8 cellular contexts compared by ENCODE assay signal in genomic region chr17:29722411-29723198, GRCh38.
DNase-seq lines count a peak whose midpoint lies in the region; TF ChIP-seq lines count a peak whose summit lies in the region.

No MANE protein-coding gene starts in this region.

- peak overlapping the region; percentile 59 for H3K4me2 ChIP-seq in GM23248 (ENCODE audit: unreplicated experiment)

- no peak for TF ChIP-seq CTCF in left ventricle myocardium inferior (IDR thresholded peaks at IDR 0.05; ENCODE audit: borderline replicate concordance)

- peak overlapping the region; percentile 84 for H3K27ac Mint-ChIP-seq in activated naive CD4-positive, alpha-beta T cell treated with anti-CD3 and anti-CD28 coated beads, Interleukin-2, amount 10 ng/mL, durations not matched to agents 7 days and 5 days

- peaks cover 56% of the 10 kb centered on the region for H3K4me1 Mint-ChIP-seq in activated naive CD4-positive, alpha-beta T cell treated with anti-CD3 and anti-CD28 coated beads, Interleukin-2, amount 10 ng/mL, durations not matched to agents 7 days and 5 days

- intact Hi-C loops in left ventricle myocardium inferior (cut with micrococcal nuclease) = no loop called here

- H3K4me3 ChIP-seq in GM23248 (peak overlapping the region; percentile 29), left ventricle myocardium inferior (peak overlapping the region; percentile 46)

- H3K9me3 ChIP-seq in GM23248 (ENCODE audit: low read depth) = no peaks in the 10 kb centered on the region
- no peaks in the 10 kb centered on the region for H3K9me3 ChIP-seq in left ventricle myocardium inferior (replicated peaks)

- in situ Hi-C loops in GM23248 (cut with MboI) = no loop called here

- H3K27me3 ChIP-seq in GM23248 (replicated peaks; ENCODE audit: insufficient read depth) (no peaks in the 10 kb centered on the region), left ventricle myocardium inferior (ENCODE audit: low read depth) (no peaks in the 10 kb centered on the region)

- 10 to 11% methylated on average over 9 of the region's 9 CpGs for WGBS in GM23248 (ENCODE audit: low coverage in 1 of 2, low lambda C conversion rate in 2 of 2, missing lambda C conversion rate in 2 of 2), 2 experiments

- H4K20me1 ChIP-seq in GM23248 (ENCODE audit: insufficient read depth) = no peaks in the 10 kb centered on the region

- H3K27ac ChIP-seq in GM23248 (peak overlapping the region; percentile 60), left ventricle myocardium inferior (replicated peaks) (peak overlapping the region; percentile 90)

- peak overlapping the region; percentile 43 for H3K9ac ChIP-seq in GM23248

- H3F3A ChIP-seq in GM23248 (ENCODE audit: insufficient read depth) = peaks cover 26% of the 10 kb centered on the region

- H3K4me1 ChIP-seq in GM23248 (ENCODE audit: insufficient read depth) (peaks cover 24% of the 10 kb centered on the region), left ventricle myocardium inferior (peaks cover 71% of the 10 kb centered on the region)

- peak; percentile 21 for DNase-seq in NCI-H82 (lab: John Stamatoyannopoulos, UW)
- DNase-seq in NCI-H82 treated with DMSO at 0.1 percent for 48 hours (lab: John Stamatoyannopoulos, UW; ENCODE audit: unreplicated experiment) = no peak
- peak; percentile 77 for DNase-seq in GM23248
- peak; percentile 75 for DNase-seq in NCI-H1694 (lab: John Stamatoyannopoulos, UW)
- DNase-seq in activated naive CD4-positive, alpha-beta T cell treated with anti-CD3 and anti-CD28 coated beads, Interleukin-2, amount 10 ng/mL, durations not matched to agents 7 days and 5 days = peak; percentile 49
- no peak for DNase-seq in left ventricle myocardium inferior
- peak; percentile 13 for DNase-seq in stimulated activated CD8-positive, alpha-beta memory T cell treated with anti-CD3 and anti-CD28 coated beads, Interleukin-12 subunit alpha, Interleukin-12 subunit beta, amount 100 ng/mL, for 4 hours (ENCODE audit: low read depth)
- no peak for DNase-seq in retina

- peaks cover 1% of the 10 kb centered on the region for H3K9me3 Mint-ChIP-seq in activated naive CD4-positive, alpha-beta T cell treated with anti-CD3 and anti-CD28 coated beads, Interleukin-2, amount 10 ng/mL, durations not matched to agents 7 days and 5 days

- peaks cover 31% of the 10 kb centered on the region for H3K36me3 Mint-ChIP-seq in activated naive CD4-positive, alpha-beta T cell treated with anti-CD3 and anti-CD28 coated beads, Interleukin-2, amount 10 ng/mL, durations not matched to agents 7 days and 5 days

- H3K79me2 ChIP-seq in GM23248 (ENCODE audit: insufficient read depth) = peaks cover 8% of the 10 kb centered on the region; the same call in 1 of the 2 replicates

- no peaks in the 10 kb centered on the region for H3K36me3 ChIP-seq in GM23248 (ENCODE audit: low read depth)
- no peaks in the 10 kb centered on the region for H3K36me3 ChIP-seq in left ventricle myocardium inferior

- no peaks in the 10 kb centered on the region for H3K27me3 Mint-ChIP-seq in activated naive CD4-positive, alpha-beta T cell treated with anti-CD3 and anti-CD28 coated beads, Interleukin-2, amount 10 ng/mL, durations not matched to agents 7 days and 5 days

- H3K9me2 ChIP-seq in GM23248 (ENCODE audit: insufficient read depth) = no peaks in the 10 kb centered on the region

- CTCF ChIA-PET in activated naive CD4-positive, alpha-beta T cell treated with anti-CD3 and anti-CD28 coated beads, Interleukin-2, amount 10 ng/mL, durations not matched to agents 7 days and 5 days (lab: Charles Lee) = interaction anchor here (0.8 to 2.4 kb wide), 9 partner anchors 11 to 209 kb away, joined by 3 to 9 read pairs (median 4); no protein-coding TSS in a partner anchor

- H2AFZ ChIP-seq in GM23248 = peak overlapping the region; percentile 2

- peak overlapping the region; percentile 4 for H3K4me3 Mint-ChIP-seq in activated naive CD4-positive, alpha-beta T cell treated with anti-CD3 and anti-CD28 coated beads, Interleukin-2, amount 10 ng/mL, durations not matched to agents 7 days and 5 days

Comparison
In these comparisons a context has a peak if more than half of its experiments do, and no peak if none do; other contexts are left out.
1. DNase-seq: peak in NCI-H82 (single experiment), GM23248 (single experiment), NCI-H1694 (single experiment), activated naive CD4-positive, alpha-beta T cell treated with anti-CD3 and anti-CD28 coated beads, Interleukin-2, amount 10 ng/mL, durations not matched to agents 7 days and 5 days (single experiment) and stimulated activated CD8-positive, alpha-beta memory T cell treated with anti-CD3 and anti-CD28 coated beads, Interleukin-12 subunit alpha, Interleukin-12 subunit beta, amount 100 ng/mL, for 4 hours (single experiment); none in NCI-H82 treated with DMSO at 0.1 percent for 48 hours (single experiment), left ventricle myocardium inferior (single experiment) and retina (single experiment).